Comparison of ENCODE assay signal across 20 cellular contexts in genomic region chrX:118734909-118735308, GRCh38. TPM values are rescaled to one million over a fixed set of nuclear protein-coding genes. Genes with fewer than 3 reads are reported as not detected.
DNase-seq lines count a peak whose midpoint lies in the region; ATAC-seq lines count a peak whose summit lies in the region.
"Had no signal": no experiment of that assay in that cellular context is flagged by ENCODE, and none has a peak within 500 bp of the region (broad histone marks: within the 10 kb centered on the region; RNA-seq: fewer than 3 reads in every experiment).

No MANE protein-coding gene starts in this region.

- H3K36me3 Mint-ChIP-seq in activated T-helper 17 cell treated with anti-CD3 and anti-CD28 coated beads, Interleukin-2, amount 50 U/mL, for 72 hours (ENCODE audit: low read depth): no peaks in the 10 kb centered on the region
- H3K36me3 Mint-ChIP-seq: activated naive CD4-positive, alpha-beta T cell treated with anti-CD3 and anti-CD28 coated beads, Interleukin-2, amount 50 U/mL, for 24 hours; IgD-negative memory B cell had no signal

- ATAC-seq in GM18498 (IDR thresholded peaks at IDR 0.05; ENCODE audit: unreplicated experiment) (peak; percentile 52), GM18867 (IDR thresholded peaks at IDR 0.05; ENCODE audit: unreplicated experiment) (peak; percentile 72), HG02610 (IDR thresholded peaks at IDR 0.05; ENCODE audit: unreplicated experiment) (peak; percentile 61), HG03457 (IDR thresholded peaks at IDR 0.05; ENCODE audit: unreplicated experiment) (no peak), HG02981 (IDR thresholded peaks at IDR 0.05; ENCODE audit: unreplicated experiment) (no peak), HG03460 (IDR thresholded peaks at IDR 0.05; ENCODE audit: unreplicated experiment) (no peak)
- ATAC-seq in activated T-helper 17 cell treated with anti-CD3 and anti-CD28 coated beads, Interleukin-2, amount 50 U/mL, for 72 hours (replicated peaks): peak; percentile 47
- ATAC-seq: HCT116 had no signal

- intact Hi-C loops in cardiac septum (cut with DNase I): no loop called here

- peaks cover 25% of the 10 kb centered on the region for H3K27me3 Mint-ChIP-seq in activated T-helper 17 cell treated with anti-CD3 and anti-CD28 coated beads, Interleukin-2, amount 50 U/mL, for 72 hours

- H3K9me3 Mint-ChIP-seq in activated T-helper 17 cell treated with anti-CD3 and anti-CD28 coated beads, Interleukin-2, amount 50 U/mL, for 72 hours: peaks cover 3% of the 10 kb centered on the region

- no peaks in the 10 kb centered on the region for H3K4me1 Mint-ChIP-seq in activated T-helper 17 cell treated with anti-CD3 and anti-CD28 coated beads, Interleukin-2, amount 50 U/mL, for 72 hours
- H3K4me1 Mint-ChIP-seq: activated naive CD4-positive, alpha-beta T cell treated with anti-CD3 and anti-CD28 coated beads, Interleukin-2, amount 50 U/mL, for 24 hours had no signal

- no peak for DNase-seq in cardiac septum (ENCODE audit: low spot score)
- DNase-seq: activated CD4-positive, alpha-beta T cell treated with anti-CD3 and anti-CD28 coated beads, Interleukin-2, amount 10 ng/mL, durations not matched to agents 24 days and 14 days; central memory CD4-positive, alpha-beta T cell; dorsolateral prefrontal cortex; GF-D8; islet precursor cell; NCI-H1105 treated with DMSO at 0.1 percent for 48 hours; NCI-H2081; NCI-H226; NCI-H748 treated with DMSO at 0.1 percent for 48 hours had no signal

- no peak overlapping the region for H3K4me3 Mint-ChIP-seq in activated T-helper 17 cell treated with anti-CD3 and anti-CD28 coated beads, Interleukin-2, amount 50 U/mL, for 72 hours
- H3K4me3 Mint-ChIP-seq: activated CD4-positive, alpha-beta T cell treated with anti-CD3 and anti-CD28 coated beads, Interleukin-2, amount 10 ng/mL, durations not matched to agents 24 days and 14 days; activated naive CD4-positive, alpha-beta T cell treated with anti-CD3 and anti-CD28 coated beads, Interleukin-2, amount 50 U/mL, for 24 hours had no signal

- no peak overlapping the region for H3K27ac Mint-ChIP-seq in activated T-helper 17 cell treated with anti-CD3 and anti-CD28 coated beads, Interleukin-2, amount 50 U/mL, for 72 hours
- H3K27ac Mint-ChIP-seq: activated CD4-positive, alpha-beta T cell treated with anti-CD3 and anti-CD28 coated beads, Interleukin-2, amount 10 ng/mL, durations not matched to agents 24 days and 14 days; activated naive CD4-positive, alpha-beta T cell treated with anti-CD3 and anti-CD28 coated beads, Interleukin-2, amount 50 U/mL, for 24 hours had no signal

RNA-seq across cellular contexts. Expression of gene IL13RA1, which starts 7.5 kb away (rescaled TPM):
- 1 to 10 TPM in 1 of 2 donors, under 1 TPM in 1; 0.45 to 1.2 TPM for total RNA-seq in activated T-helper 17 cell treated with anti-CD3 and anti-CD28 coated beads, Interleukin-2, amount 50 U/mL, for 72 hours
- total RNA-seq in cardiac septum: 20.7 TPM

Comparison
In these comparisons a context has a peak if more than half of its experiments do, and no peak if none do; other contexts are left out.
1. ATAC-seq: peak in GM18498 (single experiment), GM18867 (single experiment), HG02610 (single experiment) and activated T-helper 17 cell treated with anti-CD3 and anti-CD28 coated beads, Interleukin-2, amount 50 U/mL, for 72 hours (single experiment); none in HG03457 (single experiment), HG02981 (single experiment) and HG03460 (single experiment).